Comparison of ENCODE assay signal across 16 cellular contexts in genomic region chr1:119084651-119085262, GRCh38.
"Had no signal": no experiment of that assay in that cellular context is flagged by ENCODE, and none has a peak within 500 bp of the region (broad histone marks: within the 10 kb centered on the region; RNA-seq: fewer than 3 reads in every experiment).

No MANE protein-coding gene starts in this region.

- H3K4me3 ChIP-seq: left lung, mucosa of descending colon, neural progenitor cell, psoas muscle, tibial nerve had no signal

- DNase-seq: activated CD4-positive, alpha-beta T cell treated with anti-CD3 and anti-CD28 coated beads, Interleukin-2, amount 50 U/mL, for 48 hours; activated gamma-delta T cell treated with Interleukin-2 at 50 U/mL for 16 hours; amniotic stem cell; endodermal cell; foreskin melanocyte; glutamatergic neuron; kidney; left lung; mucosa of descending colon; naive thymus-derived CD4-positive, alpha-beta T cell; psoas muscle; stimulated activated CD8-positive, alpha-beta memory T cell treated with anti-CD3 and anti-CD28 coated beads, Interleukin-4, amount 100 ng/mL, for 48 hours; stimulated activated naive CD4-positive, alpha-beta T cell had no signal

- ATAC-seq: activated naive CD4-positive, alpha-beta T cell treated with anti-CD3 and anti-CD28 coated beads, Interleukin-2, amount 50 U/mL, for 72 hours; left lung; mucosa of descending colon; naive thymus-derived CD4-positive, alpha-beta T cell; psoas muscle had no signal
